ENCODE assay signal across 10 cellular contexts in genomic region chr1:154453577-154454352, GRCh38. TPM values are rescaled to one million over a fixed set of nuclear protein-coding genes. Genes with fewer than 3 reads are reported as not detected.
DNase-seq lines count a peak whose midpoint lies in the region; ATAC-seq, FAIRE-seq and TF ChIP-seq lines count a peak whose summit lies in the region.
"Had no signal": no experiment of that assay in that cellular context is flagged by ENCODE, and none has a peak within 500 bp of the region (broad histone marks: within the 10 kb centered on the region; RNA-seq: fewer than 3 reads in every experiment).

No MANE protein-coding gene starts in this region.

- DNase-seq in GM19239 (ENCODE audit: insufficient read length, low spot score): no peak
- DNase-seq in RPMI7951 (ENCODE audit: low read depth): peak; percentile 17
- no peak for DNase-seq in esophagus squamous epithelium (lab: John Stamatoyannopoulos, UW)
- DNase-seq in skeletal muscle cell (ENCODE audit: low read depth): peak; percentile 51
- no peak for DNase-seq in stimulated activated naive CD4-positive, alpha-beta T cell (lab: John Stamatoyannopoulos, UW)
- DNase-seq in NCI-H82 (lab: John Stamatoyannopoulos, UW): no peak
- DNase-seq: activated CD4-positive, alpha-beta T cell treated with anti-CD3 and anti-CD28 coated beads, Interleukin-2, amount 50 U/mL, for 1 hour; effector CD4-positive, alpha-beta T cell; NCI-H524 treated with DMSO at 0.1 percent for 48 hours had no signal

- no peak for TF ChIP-seq CTCF in esophagus squamous epithelium (IDR thresholded peaks at IDR 0.05)

- WGBS in esophagus squamous epithelium, 2 donors: 34 to 44% methylated on average over 4 to 5 of the region's 5 CpGs

- peaks cover 0 to 81% (median 25%) of the 10 kb centered on the region in 3 donors for H3K36me3 ChIP-seq in esophagus squamous epithelium

- peak overlapping the region; percentile 5 to 65 (median 42) for H3K27ac ChIP-seq in esophagus squamous epithelium

- H3K4me3 ChIP-seq in esophagus squamous epithelium: no peak overlapping the region
- no peak overlapping the region for H3K4me3 ChIP-seq in skeletal muscle cell (ENCODE audit: low read depth, low read length)

- peaks cover 7 to 22% (median 16%) of the 10 kb centered on the region in 3 donors for H3K4me1 ChIP-seq in esophagus squamous epithelium

- ATAC-seq in GM19035 (IDR thresholded peaks at IDR 0.05; ENCODE audit: unreplicated experiment): no peak

- intact Hi-C loops in esophagus squamous epithelium (cut with DNase I): no loop called here

- FAIRE-seq in GM19239 (lab: Jason Lieb, UNC): peak; percentile 11

- no peaks in the 10 kb centered on the region for H3K9me3 ChIP-seq in esophagus squamous epithelium

- no peaks in the 10 kb centered on the region for H3K27me3 ChIP-seq in esophagus squamous epithelium

- TF ChIP-seq POLR2A in esophagus squamous epithelium (IDR thresholded peaks at IDR 0.05): no peak

RNA-seq across cellular contexts. Expression of gene TDRD10, which starts 48.3 kb away (rescaled TPM):
- total RNA-seq in RPMI7951 (2014; rRNA removed; shearing (Covaris generic)): not detected in 2 replicates
- 1 to 10 TPM in 1 of 4 donors, under 1 TPM in 1, not detected in 2; 0.26 to 2.7 TPM for total RNA-seq in esophagus squamous epithelium

RNA-seq across cellular contexts. Expression of gene SHE, which starts 48.4 kb away (rescaled TPM):
- not detected in 2 replicates for total RNA-seq in RPMI7951 (2014; rRNA removed; shearing (Covaris generic))
- total RNA-seq in esophagus squamous epithelium: 10 to 100 TPM in 1 of 4 donors, 1 to 10 TPM in 1, under 1 TPM in 2; 0.19 to 13.4 (median 4.1) TPM

RNA-seq across cellular contexts. Expression of gene IL6R, which starts 48.6 kb away (rescaled TPM):
- total RNA-seq in RPMI7951 (2014; rRNA removed; shearing (Covaris generic)): 0.24 and 0.29 TPM in 2 replicates
- total RNA-seq in esophagus squamous epithelium: 10 to 100 TPM in 1 of 4 donors, 1 to 10 TPM in 3; 6.4 to 47.7 (median 8.1) TPM

Comparison
In these comparisons a context has a peak if more than half of its experiments do, and no peak if none do; other contexts are left out.
1. DNase-seq: peak in RPMI7951 (single experiment) and skeletal muscle cell (single experiment); none in GM19239 (single experiment), esophagus squamous epithelium (single experiment), stimulated activated naive CD4-positive, alpha-beta T cell (0 of 6) and NCI-H82 (single experiment).